ENCODE assay signal across 9 cellular contexts in the genomic region with DNA sequence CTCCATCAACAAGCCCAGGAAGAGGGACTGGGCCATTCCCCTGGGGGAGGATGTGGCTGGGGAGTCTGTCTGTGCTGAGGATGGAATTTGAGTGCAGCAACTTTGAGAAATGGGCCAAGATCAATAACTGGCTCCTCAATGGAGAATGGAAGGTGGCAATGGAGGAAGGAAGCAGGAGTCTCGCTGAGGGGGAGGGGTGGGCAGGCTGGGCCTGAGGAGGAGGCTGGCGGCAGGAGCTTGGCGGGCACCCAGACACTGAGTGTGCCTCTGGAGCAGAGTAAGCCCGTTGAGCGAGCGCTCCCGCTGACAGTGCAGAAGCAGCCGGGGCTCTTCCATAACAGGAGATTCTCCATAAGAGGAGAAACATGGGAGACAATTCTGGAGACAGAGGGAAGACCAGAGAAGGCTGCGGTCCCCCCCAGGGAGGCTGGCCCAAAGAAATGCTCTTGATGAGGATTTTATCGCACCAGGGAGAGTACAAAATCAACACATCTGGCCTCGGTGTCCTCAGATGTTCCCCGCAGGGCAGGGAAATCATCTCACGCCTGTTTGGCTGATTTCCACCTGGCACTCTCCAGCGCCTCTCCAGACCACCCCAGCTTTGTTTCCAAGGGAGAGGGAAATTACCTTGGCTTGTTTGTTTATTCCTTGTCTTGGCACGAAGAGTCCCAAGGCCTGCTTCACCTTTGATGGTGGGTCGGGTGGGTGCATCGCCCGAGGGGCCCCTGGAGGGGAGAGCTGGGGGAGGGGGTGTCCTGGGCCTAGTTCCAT. TPM values are rescaled to one million over a fixed set of nuclear protein-coding genes. Genes with fewer than 3 reads are reported as not detected.
DNase-seq lines count a peak whose midpoint lies in the region; TF ChIP-seq lines count a peak whose summit lies in the region.
"Had no signal": no experiment of that assay in that cellular context is flagged by ENCODE, and none has a peak within 500 bp of the region (broad histone marks: within the 10 kb centered on the region; RNA-seq: fewer than 3 reads in every experiment).

No MANE protein-coding gene starts in this region.

- H3K9me3 Mint-ChIP-seq in activated CD4-positive, alpha-beta T cell treated with anti-CD3 and anti-CD28 coated beads, Interleukin-2, amount 10 ng/mL, durations not matched to agents 24 days and 14 days, result no peaks in the 10 kb centered on the region
- H3K9me3 Mint-ChIP-seq in osteocyte (ENCODE audit: unreplicated experiment), result no peaks in the 10 kb centered on the region
- H3K9me3 Mint-ChIP-seq: activated naive CD4-positive, alpha-beta T cell treated with anti-CD3 and anti-CD28 coated beads, Interleukin-2, amount 50 U/mL, for 24 hours had no signal

- H3K4me3 ChIP-seq in ovary, result no peak overlapping the region

- intact Hi-C loops in ovary (cut with DNase I), result loop anchor here (5.0 to 10.0 kb wide), 4 partner anchors 100 to 472 kb away; partner anchors contain the start of genes CSNK2A2 (in 2 of the 4) and CFAP20 (in 1 of the 4)
- intact Hi-C loops in activated CD4-positive, alpha-beta T cell treated with anti-CD3 and anti-CD28 coated beads, Interleukin-2, amount 10 ng/mL, durations not matched to agents 24 days and 14 days (cut with micrococcal nuclease), result loop anchor here (5.0 kb wide), 2 partner anchors 175 to 280 kb away; partner anchors contain the start of gene CSNK2A2

- TF ChIP-seq POLR2A in ovary (IDR thresholded peaks at IDR 0.05), result no peak

- no peak for TF ChIP-seq CTCF in ovary (IDR thresholded peaks at IDR 0.05)
- no peak for TF ChIP-seq CTCF in osteocyte (IDR thresholded peaks at IDR 0.05)

- peak; percentile 64 for DNase-seq in DMS153 (lab: John Stamatoyannopoulos, UW)
- DNase-seq in NCI-H446 (lab: John Stamatoyannopoulos, UW), result peak; percentile 45 to 77
- peak; percentile 68 for DNase-seq in fibroblast of peridontal ligament (ENCODE audit: extremely low read depth)
- peak; percentile 73 to 88 (median 81) for DNase-seq in ovary
- no peak for DNase-seq in activated CD4-positive, alpha-beta T cell treated with anti-CD3 and anti-CD28 coated beads, Interleukin-2, amount 10 ng/mL, durations not matched to agents 24 days and 14 days
- no peak for DNase-seq in osteocyte (ENCODE audit: extremely low spot score, unreplicated experiment)
- no peak for DNase-seq in activated gamma-delta T cell (lab: John Stamatoyannopoulos, UW)
- DNase-seq in stimulated activated CD4-positive, alpha-beta T cell treated with anti-CD3 and anti-CD28 coated beads, Interleukin-4, amount 100 ng/mL, for 4 hours, result no peak

- H3K36me3 ChIP-seq in ovary, result no peaks in the 10 kb centered on the region

- H3K27me3 Mint-ChIP-seq in activated CD4-positive, alpha-beta T cell treated with anti-CD3 and anti-CD28 coated beads, Interleukin-2, amount 10 ng/mL, durations not matched to agents 24 days and 14 days, result peaks cover 9% of the 10 kb centered on the region
- peaks cover 8% of the 10 kb centered on the region for H3K27me3 Mint-ChIP-seq in osteocyte (ENCODE audit: unreplicated experiment)
- H3K27me3 Mint-ChIP-seq: activated naive CD4-positive, alpha-beta T cell treated with anti-CD3 and anti-CD28 coated beads, Interleukin-2, amount 50 U/mL, for 24 hours had no signal

- H3K4me3 Mint-ChIP-seq in activated CD4-positive, alpha-beta T cell treated with anti-CD3 and anti-CD28 coated beads, Interleukin-2, amount 10 ng/mL, durations not matched to agents 24 days and 14 days, result no peak overlapping the region
- H3K4me3 Mint-ChIP-seq in osteocyte (ENCODE audit: unreplicated experiment), result no peak overlapping the region
- H3K4me3 Mint-ChIP-seq: activated naive CD4-positive, alpha-beta T cell treated with anti-CD3 and anti-CD28 coated beads, Interleukin-2, amount 50 U/mL, for 24 hours had no signal

- H3K27me3 ChIP-seq in ovary, result no peaks in the 10 kb centered on the region

- no peak overlapping the region for H3K27ac ChIP-seq in ovary

- peaks cover 14% of the 10 kb centered on the region for H3K4me1 Mint-ChIP-seq in activated CD4-positive, alpha-beta T cell treated with anti-CD3 and anti-CD28 coated beads, Interleukin-2, amount 10 ng/mL, durations not matched to agents 24 days and 14 days
- peaks cover 14% of the 10 kb centered on the region for H3K4me1 Mint-ChIP-seq in osteocyte (ENCODE audit: unreplicated experiment)

- peaks cover 11% of the 10 kb centered on the region for H3K4me1 ChIP-seq in ovary (ENCODE audit: insufficient read depth)

- WGBS in ovary, 3 donors, result 5 to 11% (median 9%) methylated on average over 18 of the region's 18 CpGs

- peaks cover 7% of the 10 kb centered on the region for H3K36me3 Mint-ChIP-seq in activated CD4-positive, alpha-beta T cell treated with anti-CD3 and anti-CD28 coated beads, Interleukin-2, amount 10 ng/mL, durations not matched to agents 24 days and 14 days (ENCODE audit: low read depth)
- peaks cover 5% of the 10 kb centered on the region for H3K36me3 Mint-ChIP-seq in osteocyte (ENCODE audit: unreplicated experiment)
- H3K36me3 Mint-ChIP-seq: activated naive CD4-positive, alpha-beta T cell treated with anti-CD3 and anti-CD28 coated beads, Interleukin-2, amount 50 U/mL, for 24 hours had no signal

- H3K27ac Mint-ChIP-seq in activated CD4-positive, alpha-beta T cell treated with anti-CD3 and anti-CD28 coated beads, Interleukin-2, amount 10 ng/mL, durations not matched to agents 24 days and 14 days, result no peak overlapping the region
- no peak overlapping the region for H3K27ac Mint-ChIP-seq in osteocyte (ENCODE audit: unreplicated experiment)
- H3K27ac Mint-ChIP-seq: activated naive CD4-positive, alpha-beta T cell treated with anti-CD3 and anti-CD28 coated beads, Interleukin-2, amount 50 U/mL, for 24 hours had no signal

- H3K9me3 ChIP-seq in ovary, result no peaks in the 10 kb centered on the region

- no peak for TF ChIP-seq EP300 in ovary (IDR thresholded peaks at IDR 0.05)

RNA-seq across cellular contexts. Expression of gene MMP15, which starts 2.8 kb away (rescaled TPM):
- 1 to 10 TPM in 5 of 7 donors, under 1 TPM in 2; 0.86 to 6.7 (median 2.6) TPM for total RNA-seq in ovary
- polyA plus RNA-seq in ovary, result 1 to 10 TPM; 1.2 to 2.6 TPM
- total RNA-seq in activated CD4-positive, alpha-beta T cell treated with anti-CD3 and anti-CD28 coated beads, Interleukin-2, amount 10 ng/mL, durations not matched to agents 24 days and 14 days, result 0.89 and 1.1 TPM in 2 replicates
- 4.9 and 5.2 TPM in 2 replicates for total RNA-seq in osteocyte

RNA-seq across cellular contexts. Expression of gene USB1, which starts 21.6 kb away (rescaled TPM):
- total RNA-seq in ovary, result 10 to 100 TPM in 6 of 7 donors, 1 to 10 TPM in 1; 8.5 to 30.7 (median 22.5) TPM
- 10 to 100 TPM; 13.6 to 26.9 TPM for polyA plus RNA-seq in ovary
- total RNA-seq in activated CD4-positive, alpha-beta T cell treated with anti-CD3 and anti-CD28 coated beads, Interleukin-2, amount 10 ng/mL, durations not matched to agents 24 days and 14 days, result 50.9 and 54.4 TPM in 2 replicates
- total RNA-seq in osteocyte, result 43.4 and 45.5 TPM in 2 replicates

RNA-seq across cellular contexts. Expression of gene ZNF319, which starts 22.3 kb away (rescaled TPM):
- 10 to 100 TPM in 5 of 7 donors, 1 to 10 TPM in 2; 5.6 to 17.8 (median 15.8) TPM for total RNA-seq in ovary
- polyA plus RNA-seq in ovary, result 10 to 100 TPM in 1 of 2 donors, 1 to 10 TPM in 1; 6.4 to 11.6 TPM
- total RNA-seq in activated CD4-positive, alpha-beta T cell treated with anti-CD3 and anti-CD28 coated beads, Interleukin-2, amount 10 ng/mL, durations not matched to agents 24 days and 14 days, result 8.0 and 8.3 TPM in 2 replicates
- total RNA-seq in osteocyte, result 11.9 and 14.9 TPM in 2 replicates

RNA-seq across cellular contexts. Expression of gene CNGB1, which starts 51.9 kb away (rescaled TPM):
- total RNA-seq in ovary (under 1 TPM in 1 of 7 donors, not detected in 6; 0.11 TPM), osteocyte (not detected in 2 replicates)
- not detected for polyA plus RNA-seq in ovary
- not detected in 2 replicates for total RNA-seq in activated CD4-positive, alpha-beta T cell treated with anti-CD3 and anti-CD28 coated beads, Interleukin-2, amount 10 ng/mL, durations not matched to agents 24 days and 14 days

Comparison
In these comparisons a context has a peak if more than half of its experiments do, and no peak if none do; other contexts are left out.
1. DNase-seq: peak in DMS153 (single experiment), NCI-H446 (2 of 2), fibroblast of peridontal ligament (single experiment) and ovary (5 of 5); none in activated CD4-positive, alpha-beta T cell treated with anti-CD3 and anti-CD28 coated beads, Interleukin-2, amount 10 ng/mL, durations not matched to agents 24 days and 14 days (single experiment), osteocyte (single experiment), activated gamma-delta T cell (single experiment) and stimulated activated CD4-positive, alpha-beta T cell treated with anti-CD3 and anti-CD28 coated beads, Interleukin-4, amount 100 ng/mL, for 4 hours (0 of 2).